ENCODE assay signal across 8 cellular contexts in the genomic region with DNA sequence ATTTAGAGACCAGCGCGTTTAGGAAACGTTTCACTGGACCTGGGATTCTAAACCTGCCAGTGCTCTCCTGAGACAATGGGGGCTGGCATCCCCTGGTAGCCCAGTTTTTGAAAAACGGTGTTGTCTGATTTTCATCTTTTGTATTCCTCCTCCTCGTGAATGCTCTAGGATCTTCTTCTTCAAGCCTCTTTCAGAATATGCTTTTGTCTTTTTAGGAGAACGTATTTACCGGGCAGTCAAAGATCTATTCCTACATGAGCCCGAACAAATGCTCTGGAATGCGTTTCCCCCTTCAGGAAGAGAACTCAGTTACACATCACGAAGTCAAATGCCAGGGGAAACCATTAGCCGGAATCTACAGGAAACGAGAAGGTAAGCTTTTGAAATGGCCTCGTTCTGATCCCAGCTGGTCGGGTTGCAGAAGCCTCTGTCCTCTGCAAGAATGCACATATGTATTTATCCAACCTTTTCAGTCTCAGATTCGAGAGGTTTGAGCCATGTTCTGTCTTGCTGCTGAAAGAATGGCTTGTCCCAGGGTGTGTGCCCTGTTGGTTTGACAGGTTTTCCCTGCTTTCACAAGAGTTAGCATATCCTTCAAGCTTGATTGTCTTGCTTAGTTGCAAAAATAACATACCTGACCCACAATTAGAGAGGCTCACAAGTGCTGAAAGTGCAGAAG. TPM values are rescaled to one million over a fixed set of nuclear protein-coding genes. Genes with fewer than 3 reads are reported as not detected.
DNase-seq lines count a peak whose midpoint lies in the region; ATAC-seq, FAIRE-seq and TF ChIP-seq lines count a peak whose summit lies in the region.

No MANE protein-coding gene starts in this region.

- H3K36me3 Mint-ChIP-seq in activated naive CD8-positive, alpha-beta T cell treated with anti-CD3 and anti-CD28 coated beads, Interleukin-2, amount 50 U/mL, for 24 hours (ENCODE audit: low read depth): peaks cover 30% of the 10 kb centered on the region
- H3K36me3 Mint-ChIP-seq in immature natural killer cell: peaks cover 0 to 17% (median 7%) of the 10 kb centered on the region in 3 donors
- peaks cover 37 to 43% of the 10 kb centered on the region in 2 donors for H3K36me3 Mint-ChIP-seq in stimulated activated naive B cell treated with anti-CD40 and anti-IgM and Interleukin-4, amounts not matched to agents 10 μg/mL and 1 μg/mL and 100 μg/mL, for 72 hours

- H3K4me3 ChIP-seq in HFF-Myc (replicated peaks; ENCODE audit: low read depth, low read length): peak overlapping the region; percentile 66

- no peaks in the 10 kb centered on the region for H3K9me3 Mint-ChIP-seq in activated naive CD8-positive, alpha-beta T cell treated with anti-CD3 and anti-CD28 coated beads, Interleukin-2, amount 50 U/mL, for 24 hours
- no peaks in the 10 kb centered on the region for H3K9me3 Mint-ChIP-seq in immature natural killer cell
- H3K9me3 Mint-ChIP-seq in stimulated activated naive B cell treated with anti-CD40 and anti-IgM and Interleukin-4, amounts not matched to agents 10 μg/mL and 1 μg/mL and 100 μg/mL, for 72 hours: no peaks in the 10 kb centered on the region

- DNase-seq in HFF-Myc (ENCODE audit: extremely low read depth, low read depth) (no peak), immature natural killer cell (no peak), urothelium cell line (ENCODE audit: low spot score) (no peak), ecto neural progenitor cell (ENCODE audit: low spot score) (no peak), NCI-H1417 treated with DMSO at 0.1 percent for 48 hours (lab: John Stamatoyannopoulos, UW) (no peak)
- DNase-seq in activated naive CD8-positive, alpha-beta T cell treated with anti-CD3 and anti-CD28 coated beads, Interleukin-2, amount 50 U/mL, for 24 hours: no peak
- DNase-seq in stimulated activated naive B cell treated with anti-CD40 and anti-IgM and Interleukin-4, amounts not matched to agents 10 μg/mL and 1 μg/mL and 100 μg/mL, for 72 hours: no peak
- no peak for DNase-seq in stimulated activated CD4-positive, alpha-beta T cell treated with anti-CD3 and anti-CD28 coated beads, Interleukin-2, amount 100 ng/mL, for 48 hours

- H3K27me3 Mint-ChIP-seq in activated naive CD8-positive, alpha-beta T cell treated with anti-CD3 and anti-CD28 coated beads, Interleukin-2, amount 50 U/mL, for 24 hours: no peaks in the 10 kb centered on the region
- peaks cover 2 to 7% (median 5%) of the 10 kb centered on the region in 3 donors for H3K27me3 Mint-ChIP-seq in immature natural killer cell (ENCODE audit: low read depth in 3 of 3)
- no peaks in the 10 kb centered on the region for H3K27me3 Mint-ChIP-seq in stimulated activated naive B cell treated with anti-CD40 and anti-IgM and Interleukin-4, amounts not matched to agents 10 μg/mL and 1 μg/mL and 100 μg/mL, for 72 hours

- no peak for ATAC-seq in activated naive CD8-positive, alpha-beta T cell treated with anti-CD3 and anti-CD28 coated beads, Interleukin-2, amount 50 U/mL, for 24 hours
- ATAC-seq in stimulated activated naive B cell treated with anti-CD40 and anti-IgM and Interleukin-4, amounts not matched to agents 10 μg/mL and 1 μg/mL and 100 μg/mL, for 72 hours (replicated peaks): no peak

- H3K4me3 Mint-ChIP-seq in activated naive CD8-positive, alpha-beta T cell treated with anti-CD3 and anti-CD28 coated beads, Interleukin-2, amount 50 U/mL, for 24 hours: peak overlapping the region; percentile 82
- peak overlapping the region; percentile 87 to 92 (median 90) for H3K4me3 Mint-ChIP-seq in immature natural killer cell
- peak overlapping the region; percentile 90 to 91 for H3K4me3 Mint-ChIP-seq in stimulated activated naive B cell treated with anti-CD40 and anti-IgM and Interleukin-4, amounts not matched to agents 10 μg/mL and 1 μg/mL and 100 μg/mL, for 72 hours

- TF ChIP-seq CTCF in HFF-Myc (IDR thresholded peaks at IDR 0.05; ENCODE audit: low read depth, low read length, missing control alignments): no peak

- H3K27ac Mint-ChIP-seq in activated naive CD8-positive, alpha-beta T cell treated with anti-CD3 and anti-CD28 coated beads, Interleukin-2, amount 50 U/mL, for 24 hours: peak overlapping the region; percentile 79
- H3K27ac Mint-ChIP-seq in immature natural killer cell: peak overlapping the region; percentile 69 to 95 (median 84)
- H3K27ac Mint-ChIP-seq in stimulated activated naive B cell treated with anti-CD40 and anti-IgM and Interleukin-4, amounts not matched to agents 10 μg/mL and 1 μg/mL and 100 μg/mL, for 72 hours: peak overlapping the region; percentile 89

- peaks cover 35% of the 10 kb centered on the region for H3K4me1 Mint-ChIP-seq in activated naive CD8-positive, alpha-beta T cell treated with anti-CD3 and anti-CD28 coated beads, Interleukin-2, amount 50 U/mL, for 24 hours
- peaks cover 45 to 59% of the 10 kb centered on the region in 2 donors for H3K4me1 Mint-ChIP-seq in immature natural killer cell
- H3K4me1 Mint-ChIP-seq in stimulated activated naive B cell treated with anti-CD40 and anti-IgM and Interleukin-4, amounts not matched to agents 10 μg/mL and 1 μg/mL and 100 μg/mL, for 72 hours: peaks cover 21 to 44% of the 10 kb centered on the region in 2 donors

- FAIRE-seq in urothelium cell line (lab: Jason Lieb, UNC): no peak

RNA-seq across cellular contexts. Expression of gene KMT5A, which starts 6.6 kb away (rescaled TPM):
- 1 to 10 TPM in 2 of 3 donors, under 1 TPM in 1; 0.16 to 6.1 (median 3.2) TPM for polyA plus RNA-seq in immature natural killer cell

RNA-seq across cellular contexts. Expression of gene SBNO1, which starts 25.9 kb away (rescaled TPM):
- 10 to 100 TPM; 20.0 to 34.3 (median 26.9) TPM for polyA plus RNA-seq in immature natural killer cell

RNA-seq across cellular contexts. Expression of gene RILPL2, which starts 45.9 kb away (rescaled TPM):
- 1 to 10 TPM; 4.7 to 6.5 (median 6.5) TPM for polyA plus RNA-seq in immature natural killer cell
